Comparison of ENCODE assay signal across 20 cellular contexts in genomic region chr4:174047363-174047762, GRCh38.
DNase-seq lines count a peak whose midpoint lies in the region; ATAC-seq, FAIRE-seq and TF ChIP-seq lines count a peak whose summit lies in the region.
"Had no signal": no experiment of that assay in that cellular context is flagged by ENCODE, and none has a peak within 500 bp of the region (broad histone marks: within the 10 kb centered on the region; RNA-seq: fewer than 3 reads in every experiment).

No MANE protein-coding gene starts in this region.

- H3K9ac ChIP-seq in SK-N-MC (ENCODE audit: insufficient read length) = peak overlapping the region; percentile 14
- H3K9ac ChIP-seq in K562 (ENCODE audit: insufficient read depth in 1 of 2, low read depth in 2 of 2, low read length in 2 of 2) = no peak overlapping the region
- no peak overlapping the region for H3K9ac ChIP-seq in mammary epithelial cell (ENCODE audit: insufficient read depth, low read length)
- H3K9ac ChIP-seq: KMS-11 had no signal

- H2AFZ ChIP-seq in K562 (ENCODE audit: low read depth, low read length) = peak overlapping the region; percentile 55
- H2AFZ ChIP-seq in mammary epithelial cell (ENCODE audit: low read depth, low read length) = no peak overlapping the region

- no peak overlapping the region for H3K4me3 ChIP-seq in A673 (ENCODE audit: low read depth, low read length, poor library complexity, severe bottlenecking)
- peak overlapping the region; percentile 20; the same call in 1 of the 2 replicates for H3K4me3 ChIP-seq in SK-N-MC
- no peak overlapping the region for H3K4me3 ChIP-seq in K562
- H3K4me3 ChIP-seq in mammary epithelial cell (replicated peaks in 1 of 3; ENCODE audit: insufficient read depth in 1 of 3, low read depth in 2 of 3, low read length in 3 of 3) = no peak overlapping the region
- H3K4me3 ChIP-seq: SJSA1 had no signal

- H3K27me3 ChIP-seq in A673 (replicated peaks; ENCODE audit: insufficient read depth, low read depth, low read length, poor library complexity) (no peaks in the 10 kb centered on the region), K562 (ENCODE audit: control insufficient read depth in 2 of 2, insufficient read depth in 2 of 2, low read length in 2 of 2) (no peaks in the 10 kb centered on the region), mammary epithelial cell (ENCODE audit: insufficient read depth, low read length) (no peaks in the 10 kb centered on the region)
- H3K27me3 ChIP-seq: SJSA1 had no signal

- dilution Hi-C loops in mammary epithelial cell (cut with HindIII; ENCODE audit: low sequenced_read_pairs) = no loop called here

- in situ Hi-C loops in K562 (cut with MboI) = no loop called here
- in situ Hi-C loops in mammary epithelial cell (cut with MboI; ENCODE audit: low sequenced_read_pairs in 2 of 2) = no loop called here

- H3K9me3 ChIP-seq in A673 (ENCODE audit: low read depth, low read length, poor library complexity, severe bottlenecking) = no peaks in the 10 kb centered on the region
- H3K9me3 ChIP-seq in SK-N-MC (ENCODE audit: low read depth, low read length) = no peaks in the 10 kb centered on the region; the same call in 1 of the 2 replicates
- H3K9me3 ChIP-seq in K562 (replicated peaks; ENCODE audit: control insufficient read depth, insufficient read depth, low read depth, low read length) = no peaks in the 10 kb centered on the region
- H3K9me3 ChIP-seq in mammary epithelial cell (replicated peaks; ENCODE audit: insufficient read depth, low read length) = no peaks in the 10 kb centered on the region
- H3K9me3 ChIP-seq: SJSA1 had no signal

- H3K4me1 ChIP-seq in A673 (ENCODE audit: insufficient read depth, low read length, poor library complexity, severe bottlenecking) = no peaks in the 10 kb centered on the region
- no peaks in the 10 kb centered on the region; a peak in 2 of 5 replicates for H3K4me1 ChIP-seq in K562 (replicated peaks in 1 of 2; ENCODE audit: control insufficient read depth in 2 of 2, insufficient read depth in 2 of 2, low read length in 2 of 2)
- no peaks in the 10 kb centered on the region for H3K4me1 ChIP-seq in mammary epithelial cell (ENCODE audit: insufficient read depth, low read length)
- H3K4me1 ChIP-seq: SJSA1 had no signal

- 0% methylated on average over 4 of the region's 4 CpGs for WGBS in K562 (ENCODE audit: insufficient coverage, low coverage, missing lambda C conversion rate)
- WGBS in mammary epithelial cell (ENCODE audit: low coverage, missing lambda C conversion rate) = 19% methylated on average over 4 of the region's 4 CpGs

- no peak for TF ChIP-seq CTCF in A673 (conservative IDR thresholded peaks at IDR 0.05; ENCODE audit: low read depth, low read length)
- no peak for TF ChIP-seq CTCF in K562 (IDR thresholded peaks at IDR 0.05 in 2 of 3, conservative IDR thresholded peaks at IDR 0.05 in 1 of 3; ENCODE audit: insufficient read depth in 2 of 3, low read depth in 1 of 3, low read length in 3 of 3)
- no peak for TF ChIP-seq CTCF in mammary epithelial cell (conservative IDR thresholded peaks at IDR 0.05 in 1 of 2, IDR thresholded peaks at IDR 0.05 in 1 of 2; ENCODE audit: extremely low read depth in 1 of 2, insufficient read depth in 1 of 2, low read depth in 1 of 2, low read length in 2 of 2)

- TF ChIP-seq RAD21 in K562 (CRISPR knock-in tag; conservative IDR thresholded peaks at IDR 0.05 in 1 of 2, IDR thresholded peaks at IDR 0.05 in 1 of 2) = no peak

- H3K36me3 ChIP-seq in A673 (ENCODE audit: insufficient read depth, low read length, poor library complexity, severe bottlenecking) = no peaks in the 10 kb centered on the region
- no peaks in the 10 kb centered on the region for H3K36me3 ChIP-seq in SK-N-MC (ENCODE audit: insufficient read depth, low read length)
- H3K36me3 ChIP-seq in K562 (ENCODE audit: control insufficient read depth, insufficient read depth, low read length) = no peaks in the 10 kb centered on the region
- no peaks in the 10 kb centered on the region for H3K36me3 ChIP-seq in mammary epithelial cell (ENCODE audit: insufficient read depth, low read length)
- H3K36me3 ChIP-seq: SJSA1 had no signal

- DNase-seq in A673 (ENCODE audit: low spot score) (peak; percentile 31), M059J (ENCODE audit: low read depth) (peak; percentile 10), SK-N-MC (ENCODE audit: low read depth, low spot score) (no peak), K562 (ENCODE audit: extremely low read depth in 1 of 4, low spot score in 3 of 4) (peak in 1 of 4 experiments; percentile 27), GM12892 (ENCODE audit: insufficient read length) (no peak), mammary epithelial cell (no peak), NCI-H2196 treated with DMSO at 0.1 percent for 48 hours (lab: John Stamatoyannopoulos, UW; ENCODE audit: unreplicated experiment) (no peak)
- DNase-seq: DMS53, MM.1S, NCI-H1105, NCI-H1694 treated with DMSO at 0.1 percent for 48 hours, PC-3, T-helper 17 cell had no signal

- H3K4me2 ChIP-seq in K562 (ENCODE audit: insufficient read depth, low read length) = peak overlapping the region; percentile 31
- H3K4me2 ChIP-seq in mammary epithelial cell (ENCODE audit: insufficient read depth, low read depth, low read length) = no peak overlapping the region
- H3K4me2 ChIP-seq: KMS-11 had no signal

- intact Hi-C loops in A673 (cut with micrococcal nuclease; ENCODE audit: unreplicated experiment) (no loop called here), K562 (cut with micrococcal nuclease) (no loop called here), mammary epithelial cell (cut with micrococcal nuclease) (no loop called here)

- H3K79me2 ChIP-seq in K562 (ENCODE audit: control insufficient read depth, insufficient read depth, low read length) (no peaks in the 10 kb centered on the region), mammary epithelial cell (ENCODE audit: insufficient read depth, low read length) (no peaks in the 10 kb centered on the region)

- H3K27ac ChIP-seq in A673 (ENCODE audit: low read depth, low read length, poor library complexity, severe bottlenecking) (no peak overlapping the region), SK-N-MC (peak overlapping the region; percentile 11; the same call in 1 of the 2 replicates), K562 (ENCODE audit: extremely low read depth, low read depth, low read length) (peak overlapping the region; percentile 23; the same call in 1 of the 3 replicates), mammary epithelial cell (ENCODE audit: insufficient read depth, low read depth, low read length) (no peak overlapping the region)
- H3K27ac ChIP-seq: 22Rv1, HL-60, KMS-11, SJSA1 had no signal

- ATAC-seq in K562 = peak; percentile 63
- ATAC-seq in HG02623 (IDR thresholded peaks at IDR 0.05; ENCODE audit: unreplicated experiment) = no peak
- ATAC-seq: PC-3, T-helper 17 cell had no signal

- POLR2A ChIA-PET in A673 (lab: Charles Lee; ENCODE audit: low non-redundant PET) = no interaction called here
- POLR2A ChIA-PET in K562 (lab: Yijun Ruan, JAX) = no interaction called here

- FAIRE-seq in K562 (lab: Jason Lieb, UNC) (peak; percentile 49), GM12892 (lab: Jason Lieb, UNC) (no peak)
- FAIRE-seq: GM18507, GM19239 had no signal

- TF ChIP-seq EP300 in K562 (IDR thresholded peaks at IDR 0.05; ENCODE audit: low read length) = peak; percentile 49; the same call in 1 of the 2 replicates

- H4K20me1 ChIP-seq in K562 (replicated peaks; ENCODE audit: control insufficient read depth, insufficient read depth, low read length) (no peaks in the 10 kb centered on the region), mammary epithelial cell (ENCODE audit: insufficient read depth, low read length) (no peaks in the 10 kb centered on the region)

- H3K9me1 ChIP-seq in K562 (ENCODE audit: control insufficient read depth, insufficient read depth, low read length) = no peaks in the 10 kb centered on the region

- BruUV-seq in A673 (replicated peaks; lab: Mats Ljungman, UMichigan) (no TSS peak), K562 (replicated peaks; lab: Mats Ljungman, UMichigan) (no TSS peak), mammary epithelial cell (replicated peaks; lab: Mats Ljungman, UMichigan) (no TSS peak)

- TF ChIP-seq POLR2A in K562 (conservative IDR thresholded peaks at IDR 0.05) = no peak
- TF ChIP-seq POLR2A in GM12892 (IDR thresholded peaks at IDR 0.05; ENCODE audit: low read depth, low read length) = no peak

- CTCF ChIA-PET in A673 (lab: Charles Lee) (no interaction called here), K562 (lab: Yijun Ruan, JAX; ENCODE audit: low intra/inter-chr PET ratio) (no interaction called here), mammary epithelial cell (lab: Charles Lee; ENCODE audit: low non-redundant PET) (no interaction called here)

TF ChIP-seq in K562, 482 proteins besides CTCF, POLR2A, EP300 and RAD21 (continues in another document):
- TF ChIP-seq ZNF347 (CRISPR knock-in tag; IDR thresholded peaks at IDR 0.05; ENCODE audit: low read depth) (no peak), HDAC2 (IDR thresholded peaks at IDR 0.05) (no peak), DNMT1 (IDR thresholded peaks at IDR 0.05) (no peak), TEAD4 (IDR thresholded peaks at IDR 0.05; ENCODE audit: low read length) (peak; percentile 57; the same call in 1 of the 2 replicates), TEAD4 (CRISPR knock-in tag; IDR thresholded peaks at IDR 0.05; ENCODE audit: borderline replicate concordance) (no peak), USF2 (CRISPR knock-in tag; IDR thresholded peaks at IDR 0.05) (no peak), NR2C2 (CRISPR knock-in tag; IDR thresholded peaks at IDR 0.05) (no peak), NR2C2 (tag; IDR thresholded peaks at IDR 0.05) (no peak), PTBP1 (IDR thresholded peaks at IDR 0.05; ENCODE audit: low read depth, low read length) (no peak)
- TF ChIP-seq, protein P1, sequence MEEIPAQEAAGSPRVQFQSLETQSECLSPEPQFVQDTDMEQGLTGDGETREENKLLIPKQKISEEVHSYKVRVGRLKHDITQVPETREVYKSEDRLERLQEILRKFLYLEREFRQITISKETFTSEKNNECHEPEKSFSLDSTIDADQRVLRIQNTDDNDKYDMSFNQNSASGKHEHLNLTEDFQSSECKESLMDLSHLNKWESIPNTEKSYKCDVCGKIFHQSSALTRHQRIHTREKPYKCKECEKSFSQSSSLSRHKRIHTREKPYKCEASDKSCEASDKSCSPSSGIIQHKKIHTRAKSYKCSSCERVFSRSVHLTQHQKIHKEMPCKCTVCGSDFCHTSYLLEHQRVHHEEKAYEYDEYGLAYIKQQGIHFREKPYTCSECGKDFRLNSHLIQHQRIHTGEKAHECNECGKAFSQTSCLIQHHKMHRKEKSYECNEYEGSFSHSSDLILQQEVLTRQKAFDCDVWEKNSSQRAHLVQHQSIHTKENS (CRISPR knock-in tag; IDR thresholded peaks at IDR 0.05) = no peak

Comparison
In these comparisons a context has a peak if more than half of its experiments do, and no peak if none do; other contexts are left out.
1. DNase-seq: peak in A673 (single experiment) and M059J (single experiment); none in SK-N-MC (single experiment), GM12892 (single experiment), mammary epithelial cell (single experiment) and NCI-H2196 treated with DMSO at 0.1 percent for 48 hours (single experiment).
2. H3K27ac ChIP-seq: peak in SK-N-MC (single experiment) and K562 (single experiment); none in A673 (single experiment) and mammary epithelial cell (single experiment).